Comparison of ENCODE assay signal across 1 cellular context in the genomic region with DNA sequence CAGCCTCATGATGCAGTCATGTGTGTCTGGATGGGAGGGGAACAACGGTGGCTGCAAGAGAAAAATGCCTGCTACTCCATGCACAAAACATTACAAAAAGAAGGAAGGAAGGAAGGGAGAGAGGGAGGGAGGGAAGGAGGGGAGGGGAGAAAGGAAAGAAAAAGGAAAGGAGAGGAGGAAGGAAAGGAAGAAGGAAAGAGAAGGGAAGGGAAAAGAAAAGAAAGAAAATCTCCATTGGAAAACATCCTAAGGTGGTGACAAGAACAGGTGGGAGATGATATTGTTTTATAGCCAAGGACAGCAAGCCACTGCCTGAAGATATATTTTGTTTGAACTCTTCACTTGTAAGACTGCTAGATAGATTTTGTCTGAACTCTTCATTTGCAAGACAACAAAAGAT.
TF ChIP-seq lines count a peak whose summit lies in the region.

No MANE protein-coding gene starts in this region.

TF ChIP-seq in HepG2, 621 proteins besides CTCF, POLR2A, EP300 and RAD21 (continued from another document):
- TF ChIP-seq KDM3A (CRISPR knock-in tag; IDR thresholded peaks at IDR 0.05; ENCODE audit: low read depth) (no peak), PLRG1 (conservative IDR thresholded peaks at IDR 0.05) (0 out of 2 replicates have a peak, but pooled peaks have one; percentile 63), EED (CRISPR knock-in tag; IDR thresholded peaks at IDR 0.05) (no peak), NR2F6 (IDR thresholded peaks at IDR 0.05) (no peak), NR2F6 (CRISPR knock-in tag; IDR thresholded peaks at IDR 0.05) (no peak), PHF5A (CRISPR knock-in tag; IDR thresholded peaks at IDR 0.05; ENCODE audit: low read depth, unreplicated experiment) (no peak), RARG (CRISPR knock-in tag; IDR thresholded peaks at IDR 0.05; ENCODE audit: low read depth) (no peak), TBX3 (IDR thresholded peaks at IDR 0.05; ENCODE audit: borderline replicate concordance) (no peak), HNRNPK (IDR thresholded peaks at IDR 0.05; ENCODE audit: low read depth, low read length, poor library complexity, severe bottlenecking) (peak; percentile 98), MAF1 (CRISPR knock-in tag; IDR thresholded peaks at IDR 0.05; ENCODE audit: borderline replicate concordance) (no peak), ZNF280D (CRISPR knock-in tag; IDR thresholded peaks at IDR 0.05) (no peak), ZHX1 (CRISPR knock-in tag; IDR thresholded peaks at IDR 0.05; ENCODE audit: low read depth) (no peak), GATA4 (IDR thresholded peaks at IDR 0.05; ENCODE audit: borderline replicate concordance, low read depth) (no peak), KDM5B (CRISPR knock-in tag; IDR thresholded peaks at IDR 0.05; ENCODE audit: borderline replicate concordance) (no peak)
